Comparison of ENCODE assay signal across 9 cellular contexts in the genomic region with DNA sequence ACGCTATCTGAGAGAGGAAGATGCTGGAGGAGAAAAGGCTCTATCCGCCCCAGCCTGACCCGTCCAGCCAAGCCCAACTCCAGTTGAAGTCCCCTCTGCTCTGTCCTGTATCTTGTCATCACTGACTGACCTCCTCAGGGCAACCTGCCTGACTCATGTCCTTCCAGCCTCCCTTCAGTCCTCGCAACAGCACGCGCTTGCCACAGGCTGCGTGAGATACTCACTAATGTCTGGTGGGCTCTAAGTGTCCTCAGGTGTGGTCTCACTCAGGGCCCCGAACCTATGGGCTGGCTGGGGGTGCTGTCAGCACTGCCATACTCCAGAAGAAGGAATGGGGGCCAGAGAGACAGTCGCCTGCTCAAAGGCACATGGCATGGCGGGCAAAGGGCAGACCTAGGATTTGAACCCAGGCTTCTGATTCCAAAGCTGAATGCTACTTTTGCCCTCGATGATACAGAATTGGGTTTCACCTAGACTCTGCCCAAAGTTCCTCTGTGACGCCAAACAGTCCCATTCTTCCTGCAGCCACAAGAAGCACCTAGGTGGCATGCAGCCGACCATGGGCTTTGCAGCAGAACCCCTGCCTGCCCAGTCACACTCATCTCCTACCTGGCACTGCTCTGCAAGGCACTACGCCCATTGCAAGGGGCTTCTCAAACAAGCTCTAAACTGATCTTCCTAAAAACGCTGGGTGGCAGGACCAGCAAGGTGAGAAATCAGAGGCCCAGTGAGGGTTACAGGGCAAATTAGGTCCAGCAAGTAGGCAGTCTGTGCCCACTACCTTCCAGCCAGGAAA. TPM values are rescaled to one million over a fixed set of nuclear protein-coding genes. Genes with fewer than 3 reads are reported as not detected.
DNase-seq lines count a peak whose midpoint lies in the region; ATAC-seq and TF ChIP-seq lines count a peak whose summit lies in the region.
"Had no signal": no experiment of that assay in that cellular context is flagged by ENCODE, and none has a peak within 500 bp of the region (broad histone marks: within the 10 kb centered on the region; RNA-seq: fewer than 3 reads in every experiment).

No MANE protein-coding gene starts in this region.

- peak overlapping the region; percentile 74 to 97 (median 93) for H3K4me2 ChIP-seq in BLaER1 treated with 17β-estradiol and CSF1 and Interleukin-3, amounts not matched to agents 10 nM and 100 nM
- H3K4me2 ChIP-seq in OCI-LY3 (ENCODE audit: low read length) (peak overlapping the region; percentile 82), parathyroid adenoma (ENCODE audit: low read length) (no peak overlapping the region)

- H3K4me3 ChIP-seq in BLaER1 treated with 17β-estradiol and CSF1 and Interleukin-3, amounts not matched to agents 10 nM and 100 nM = no peak overlapping the region
- H3K4me3 ChIP-seq in OCI-LY3 (ENCODE audit: low read length) = no peak overlapping the region; the same call in 1 of the 2 replicates
- H3K4me3 ChIP-seq in esophagus muscularis mucosa = peak overlapping the region in 3 of 4 donors; percentile 4 to 29 (median 16)
- no peak overlapping the region for H3K4me3 ChIP-seq in parathyroid adenoma (ENCODE audit: low read depth, low read length)

- TF ChIP-seq EP300 in esophagus muscularis mucosa (IDR thresholded peaks at IDR 0.05) = no peak

- intact Hi-C loops in esophagus muscularis mucosa (cut with DNase I) = no loop called here

- peaks cover 93% of the 10 kb centered on the region for H3K79me2 ChIP-seq in OCI-LY3 (ENCODE audit: low read length)
- peaks cover 67% of the 10 kb centered on the region for H3K79me2 ChIP-seq in parathyroid adenoma

- 74% methylated on average over 14 of the region's 15 CpGs for WGBS in esophagus muscularis mucosa

- H3K9me3 ChIP-seq in BLaER1 treated with 17β-estradiol and CSF1 and Interleukin-3, amounts not matched to agents 10 nM and 100 nM (replicated peaks in 1 of 11) = no peaks in the 10 kb centered on the region
- H3K9me3 ChIP-seq in OCI-LY3 (ENCODE audit: insufficient read depth, low read length) = no peaks in the 10 kb centered on the region
- no peaks in the 10 kb centered on the region for H3K9me3 ChIP-seq in esophagus muscularis mucosa
- no peaks in the 10 kb centered on the region for H3K9me3 ChIP-seq in parathyroid adenoma (ENCODE audit: control insufficient read depth, low read length)

- ATAC-seq in HG03521 (IDR thresholded peaks at IDR 0.05; ENCODE audit: unreplicated experiment) = no peak

- TF ChIP-seq POLR2A in esophagus muscularis mucosa (IDR thresholded peaks at IDR 0.05; ENCODE audit: low read depth) = no peak

- H3K4me1 ChIP-seq in BLaER1 treated with 17β-estradiol and CSF1 and Interleukin-3, amounts not matched to agents 10 nM and 100 nM = peaks cover 83 to 100% (median 100%) of the 10 kb centered on the region in 10 experiments
- H3K4me1 ChIP-seq in OCI-LY3 (ENCODE audit: low read length) (peaks cover 92% of the 10 kb centered on the region), esophagus muscularis mucosa (peaks cover 93 to 100% (median 98%) of the 10 kb centered on the region in 4 donors), parathyroid adenoma (peaks cover 75% of the 10 kb centered on the region)

- H2AFZ ChIP-seq in OCI-LY3 (ENCODE audit: low read depth, low read length) = no peak overlapping the region
- no peak overlapping the region for H2AFZ ChIP-seq in parathyroid adenoma

- DNase-seq in esophagus muscularis mucosa (ENCODE audit: extremely low spot score) (peak; percentile 60), AG08396 (ENCODE audit: low spot score) (no peak), NK-92 (lab: John Stamatoyannopoulos, UW; ENCODE audit: unreplicated experiment) (no peak), NCI-H1930 (lab: John Stamatoyannopoulos, UW) (no peak)
- DNase-seq: effector CD8-positive, alpha-beta T cell had no signal

- peaks cover 34 to 85% (median 65%) of the 10 kb centered on the region in 11 experiments; a peak in 21 of 22 replicates for H4K20me1 ChIP-seq in BLaER1 treated with 17β-estradiol and CSF1 and Interleukin-3, amounts not matched to agents 10 nM and 100 nM
- H4K20me1 ChIP-seq in OCI-LY3 (ENCODE audit: insufficient read depth, low read length) = peaks cover 30% of the 10 kb centered on the region

- peaks cover 0 to 26% (median 7%) of the 10 kb centered on the region in 11 experiments; a peak in 10 of 22 replicates for H3K36me3 ChIP-seq in BLaER1 treated with 17β-estradiol and CSF1 and Interleukin-3, amounts not matched to agents 10 nM and 100 nM
- H3K36me3 ChIP-seq in OCI-LY3 (replicated peaks; ENCODE audit: low read depth, low read length) = peaks cover 12% of the 10 kb centered on the region
- H3K36me3 ChIP-seq in esophagus muscularis mucosa = no peaks in the 10 kb centered on the region
- no peaks in the 10 kb centered on the region for H3K36me3 ChIP-seq in parathyroid adenoma (ENCODE audit: control insufficient read depth, insufficient read depth, low read length)

- H3K27me3 ChIP-seq in BLaER1 treated with 17β-estradiol and CSF1 and Interleukin-3, amounts not matched to agents 10 nM and 100 nM = no peaks in the 10 kb centered on the region
- H3K27me3 ChIP-seq in OCI-LY3 (ENCODE audit: low read depth, low read length) (no peaks in the 10 kb centered on the region), esophagus muscularis mucosa (no peaks in the 10 kb centered on the region), parathyroid adenoma (ENCODE audit: control insufficient read depth, insufficient read depth, low read length) (no peaks in the 10 kb centered on the region)

- TF ChIP-seq CTCF in OCI-LY3 (IDR thresholded peaks at IDR 0.05; ENCODE audit: low read depth, low read length) (no peak), esophagus muscularis mucosa (IDR thresholded peaks at IDR 0.05) (no peak), parathyroid adenoma (IDR thresholded peaks at IDR 0.05) (no peak)

- peak overlapping the region in 7 of 11 experiments; percentile 0 to 93 (median 61); a peak in 9 of 22 replicates for H3K27ac ChIP-seq in BLaER1 treated with 17β-estradiol and CSF1 and Interleukin-3, amounts not matched to agents 10 nM and 100 nM
- H3K27ac ChIP-seq in OCI-LY3 (ENCODE audit: low read length) (no peak overlapping the region), esophagus muscularis mucosa (replicated peaks in 1 of 4) (peak overlapping the region; percentile 89 to 90 (median 89)), parathyroid adenoma (peak overlapping the region; percentile 66)

- peak overlapping the region in 6 of 11 experiments; percentile 9 to 59 (median 42); a peak in 10 of 22 replicates for H3K9ac ChIP-seq in BLaER1 treated with 17β-estradiol and CSF1 and Interleukin-3, amounts not matched to agents 10 nM and 100 nM
- 0 out of 2 replicates have a peak overlapping the region, but pooled peaks have one; percentile 57 for H3K9ac ChIP-seq in OCI-LY3 (ENCODE audit: low read length)
- H3K9ac ChIP-seq in parathyroid adenoma = no peak overlapping the region

RNA-seq across cellular contexts. Expression of a gene that starts 8.5 kb away (rescaled TPM):
- total RNA-seq in esophagus muscularis mucosa = 10 to 100 TPM; 25.2 to 43.3 (median 34.7) TPM

RNA-seq across cellular contexts. Expression of a gene that starts 56.0 kb away (rescaled TPM):
- total RNA-seq in esophagus muscularis mucosa = 10 to 100 TPM in 2 of 4 donors, 1 to 10 TPM in 2; 9.0 to 11.9 (median 10.0) TPM

Comparison
In these comparisons a context has a peak if more than half of its experiments do, and no peak if none do; other contexts are left out.
1. H3K4me3 ChIP-seq: peak in esophagus muscularis mucosa (3 of 4); none in BLaER1 treated with 17β-estradiol and CSF1 and Interleukin-3, amounts not matched to agents 10 nM and 100 nM (0 of 10), OCI-LY3 (single experiment) and parathyroid adenoma (single experiment).